In genomic region chr17:55750750-55751641, GRCh38 we compare ENCODE assay signal across 8 cellular contexts. TPM values are rescaled to one million over a fixed set of nuclear protein-coding genes. Genes with fewer than 3 reads are reported as not detected.
A peak's percentile ranks its signal among the peaks of the same experiment; 100 is the strongest.
DNase-seq lines count a peak whose midpoint lies in the region; ATAC-seq and TF ChIP-seq lines count a peak whose summit lies in the region.

Gene PCTP, plus strand, starts transcription at chr17:55751051. Its CDS starts 53 bp downstream, at chr17:55751104.

- peak within 1 kb of the TSS; percentile 34; the same call in 1 of the 2 replicates for H3K9ac ChIP-seq in OCI-LY1 (ENCODE audit: low read length)

- ATAC-seq in CD4-positive, alpha-beta T cell (ENCODE audit: poor library complexity), result peak; percentile 97
- ATAC-seq in GM19395 (IDR thresholded peaks at IDR 0.05; ENCODE audit: unreplicated experiment) (peak; percentile 98), HG03558 (IDR thresholded peaks at IDR 0.05; ENCODE audit: extremely low read depth, unreplicated experiment) (peak; percentile 98), mucosa of descending colon (peak; percentile 99)

- POLR2A ChIA-PET in CD4-positive, alpha-beta T cell (lab: Charles Lee), result interaction anchor here (1.2 kb wide), 1 partner anchor 1029 kb away, joined by 3 read pairs; no protein-coding TSS in a partner anchor

- peak; percentile 54 to 80 (median 68) for DNase-seq in CD4-positive, alpha-beta T cell
- DNase-seq in activated T-cell treated with anti-CD3 and anti-CD28 coated beads for 4 hours (peak; percentile 76), epithelial cell of prostate (ENCODE audit: low read depth, low spot score) (no peak), mucosa of descending colon (peak; percentile 95 to 97 (median 96))
- DNase-seq in stimulated activated CD8-positive, alpha-beta memory T cell treated with anti-CD3 and anti-CD28 coated beads, Interleukin-4, amount 100 ng/mL, for 24 hours (ENCODE audit: low read depth), result peak; percentile 76

- H3K27me3 Mint-ChIP-seq in CD4-positive, alpha-beta T cell, result peaks cover 27% of the 10 kb centered on the region

- H3K27ac ChIP-seq in CD4-positive, alpha-beta T cell (ENCODE audit: low read depth, low read length), result no peak within 1 kb of the TSS
- H3K27ac ChIP-seq in OCI-LY1 (ENCODE audit: low read depth, low read length, poor library complexity, severe bottlenecking) (no peak within 1 kb of the TSS), epithelial cell of prostate (peak within 1 kb of the TSS; percentile 57)

- H2AFZ ChIP-seq in OCI-LY1 (ENCODE audit: low read length), result no peak within 1 kb of the TSS

- H3K4me1 ChIP-seq in OCI-LY1 (ENCODE audit: insufficient read depth, low read length, severe bottlenecking) (no peaks in the 10 kb centered on the region), mucosa of descending colon (ENCODE audit: low read depth) (peaks cover 12% of the 10 kb centered on the region)

- intact Hi-C loops in CD4-positive, alpha-beta T cell (cut with DNase I, micrococcal nuclease), result loop anchor here in 1 of 2 experiments (10.0 kb wide), 1 partner anchor 326 kb away; the partner anchor contains the start of gene MMD
- intact Hi-C loops in mucosa of descending colon (cut with DNase I, micrococcal nuclease), result no loop called here

- no peaks in the 10 kb centered on the region for H3K79me2 ChIP-seq in OCI-LY1 (ENCODE audit: insufficient read depth, low read length)

- H3F3A ChIP-seq in OCI-LY1 (ENCODE audit: insufficient read depth, low read length), result no peaks in the 10 kb centered on the region

- H3K9me3 Mint-ChIP-seq in CD4-positive, alpha-beta T cell, result no peaks in the 10 kb centered on the region

- peaks cover 20% of the 10 kb centered on the region for H3K27me3 ChIP-seq in CD4-positive, alpha-beta T cell (ENCODE audit: control insufficient read depth, insufficient read depth, low read length)
- no peaks in the 10 kb centered on the region for H3K27me3 ChIP-seq in OCI-LY1 (ENCODE audit: insufficient read depth, low read length)

- H3K36me3 Mint-ChIP-seq in CD4-positive, alpha-beta T cell (ENCODE audit: low read depth), result no peaks in the 10 kb centered on the region

- peak within 1 kb of the TSS; percentile 61 for H3K4me2 ChIP-seq in OCI-LY1 (ENCODE audit: low read length)

- no peaks in the 10 kb centered on the region for H4K20me1 ChIP-seq in OCI-LY1 (ENCODE audit: insufficient read depth, low read length)

- peak; percentile 49 for TF ChIP-seq CTCF in CD4-positive, alpha-beta T cell (IDR thresholded peaks at IDR 0.05)
- TF ChIP-seq CTCF in OCI-LY1 (IDR thresholded peaks at IDR 0.05; ENCODE audit: low read length) (peak; percentile 10; the same call in 1 of the 2 replicates), mucosa of descending colon (IDR thresholded peaks at IDR 0.05) (no peak)

- CTCF ChIA-PET in CD4-positive, alpha-beta T cell (lab: Charles Lee), result interaction anchor here (1.6 to 1.7 kb wide), 2 partner anchors 11 to 13 kb away, joined by 6 to 7 read pairs; no protein-coding TSS in a partner anchor

- H3K9me3 ChIP-seq in CD4-positive, alpha-beta T cell (ENCODE audit: control insufficient read depth, low read length), result no peaks in the 10 kb centered on the region
- H3K9me3 ChIP-seq in OCI-LY1 (ENCODE audit: low read length) (no peaks in the 10 kb centered on the region), mucosa of descending colon (no peaks in the 10 kb centered on the region)

- H3K4me1 Mint-ChIP-seq in CD4-positive, alpha-beta T cell (ENCODE audit: low read depth), result peaks cover 23% of the 10 kb centered on the region

- H3K4me3 Mint-ChIP-seq in CD4-positive, alpha-beta T cell, result peak within 1 kb of the TSS; percentile 88

- H3K27ac Mint-ChIP-seq in CD4-positive, alpha-beta T cell, result peak within 1 kb of the TSS; percentile 32

- H3K36me3 ChIP-seq in OCI-LY1 (ENCODE audit: insufficient read depth, low read length) (no peaks in the 10 kb centered on the region), mucosa of descending colon (ENCODE audit: low read depth) (no peaks in the 10 kb centered on the region)

- no peaks in the 10 kb centered on the region for H3K9me2 ChIP-seq in OCI-LY1 (ENCODE audit: low read depth, low read length)

- H3K4me3 ChIP-seq in OCI-LY1 (ENCODE audit: low read depth, low read length, poor library complexity, severe bottlenecking) (peak within 1 kb of the TSS; percentile 66), mucosa of descending colon (peak within 1 kb of the TSS; percentile 69)

RNA-seq across cellular contexts. Expression of gene PCTP, which starts in this region (rescaled TPM):
- 1 to 10 TPM; 1.1 to 1.2 TPM for total RNA-seq in CD4-positive, alpha-beta T cell
- total RNA-seq in mucosa of descending colon, result 10 to 100 TPM; 25.8 to 41.2 (median 28.6) TPM

Comparison
In these comparisons a context has a peak if more than half of its experiments do, and no peak if none do; other contexts are left out.
1. RNA of gene PCTP (total RNA-seq): 25.8 to 41.2 TPM in mucosa of descending colon; 1.1 to 1.2 TPM in CD4-positive, alpha-beta T cell; every median in the first group is over 10 times any median in the second.
2. Peak in every context shown above with its lines, with median percentiles within 50 percentile points of each other: ATAC-seq.